Comparison of ENCODE assay signal across 22 cellular contexts in genomic region chr1:228528612-228529011, GRCh38.
"Had no signal": no experiment of that assay in that cellular context is flagged by ENCODE, and none has a peak within 500 bp of the region (broad histone marks: within the 10 kb centered on the region; RNA-seq: fewer than 3 reads in every experiment).

No MANE protein-coding gene starts in this region.

- H3K36me3 ChIP-seq: gastrocnemius medialis, left lung, prostate gland, tibial nerve, WERI-Rb-1 had no signal

- H3K27me3 ChIP-seq: tibial nerve had no signal

- H3K4me3 ChIP-seq: coronary artery, gastrocnemius medialis, left lung, lung, mucosa of descending colon, prostate gland, tibial nerve had no signal

- ATAC-seq: activated CD4-positive, CD25-positive, alpha-beta regulatory T cell treated with anti-CD3 and anti-CD28 coated beads, Interleukin-2, amount 50 U/mL, for 24 hours; effector memory CD8-positive, alpha-beta T cell; gastrocnemius medialis; left lung; mucosa of descending colon; natural killer cell treated with Interleukin-12 subunit alpha and Interleukin-12 subunit beta and Interleukin-15 and Interleukin-18, amount 100 ng/mL, for 72 hours had no signal

- DNase-seq: activated CD4-positive, alpha-beta T cell treated with anti-CD3 and anti-CD28 coated beads for 48 hours; activated CD4-positive, alpha-beta T cell treated with anti-CD3 and anti-CD28 coated beads, Interleukin-2, amount 50 U/mL, for 48 hours; activated CD8-positive, alpha-beta memory T cell treated with anti-CD3 and anti-CD28 coated beads for 24 hours; activated effector memory CD4-positive, alpha-beta T cell treated with Interleukin-2 at 50 U/mL for 16 hours; activated naive CD4-positive, alpha-beta T cell treated with Interleukin-2 at 50 U/mL for 16 hours; anterior cingulate cortex; cerebellar nuclear complex; effector memory CD8-positive, alpha-beta T cell; erythroblast; gastrocnemius medialis; glutamatergic neuron; left lung; mesendoderm; mucosa of descending colon; stimulated activated naive CD4-positive, alpha-beta T cell; WERI-Rb-1 had no signal

- H3K4me1 ChIP-seq: left lung, prostate gland, tibial nerve had no signal

- H3K27ac ChIP-seq: coronary artery, gastrocnemius medialis, left lung, prostate gland, tibial nerve, WERI-Rb-1 had no signal
